In genomic region chrX:105191878-105192277, GRCh38 we compare ENCODE assay signal across 1 cellular context.
TF ChIP-seq lines count a peak whose summit lies in the region.

No MANE protein-coding gene starts in this region.

TF ChIP-seq in K562, 482 proteins besides CTCF, POLR2A, EP300 and RAD21 (continued from another document):
- TF ChIP-seq MITF (IDR thresholded peaks at IDR 0.05), result no peak
- no peak for TF ChIP-seq TRIM24 (IDR thresholded peaks at IDR 0.05)
- TF ChIP-seq, protein P1, sequence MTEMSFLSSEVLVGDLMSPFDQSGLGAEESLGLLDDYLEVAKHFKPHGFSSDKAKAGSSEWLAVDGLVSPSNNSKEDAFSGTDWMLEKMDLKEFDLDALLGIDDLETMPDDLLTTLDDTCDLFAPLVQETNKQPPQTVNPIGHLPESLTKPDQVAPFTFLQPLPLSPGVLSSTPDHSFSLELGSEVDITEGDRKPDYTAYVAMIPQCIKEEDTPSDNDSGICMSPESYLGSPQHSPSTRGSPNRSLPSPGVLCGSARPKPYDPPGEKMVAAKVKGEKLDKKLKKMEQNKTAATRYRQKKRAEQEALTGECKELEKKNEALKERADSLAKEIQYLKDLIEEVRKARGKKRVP (CRISPR knock-in tag; IDR thresholded peaks at IDR 0.05), result no peak
- no peak for TF ChIP-seq THAP7 (CRISPR knock-in tag; IDR thresholded peaks at IDR 0.05)
- no peak for TF ChIP-seq IFI16 (CRISPR knock-in tag; IDR thresholded peaks at IDR 0.05)
- no peak for TF ChIP-seq EP400 (IDR thresholded peaks at IDR 0.05)
- TF ChIP-seq, protein P2, sequence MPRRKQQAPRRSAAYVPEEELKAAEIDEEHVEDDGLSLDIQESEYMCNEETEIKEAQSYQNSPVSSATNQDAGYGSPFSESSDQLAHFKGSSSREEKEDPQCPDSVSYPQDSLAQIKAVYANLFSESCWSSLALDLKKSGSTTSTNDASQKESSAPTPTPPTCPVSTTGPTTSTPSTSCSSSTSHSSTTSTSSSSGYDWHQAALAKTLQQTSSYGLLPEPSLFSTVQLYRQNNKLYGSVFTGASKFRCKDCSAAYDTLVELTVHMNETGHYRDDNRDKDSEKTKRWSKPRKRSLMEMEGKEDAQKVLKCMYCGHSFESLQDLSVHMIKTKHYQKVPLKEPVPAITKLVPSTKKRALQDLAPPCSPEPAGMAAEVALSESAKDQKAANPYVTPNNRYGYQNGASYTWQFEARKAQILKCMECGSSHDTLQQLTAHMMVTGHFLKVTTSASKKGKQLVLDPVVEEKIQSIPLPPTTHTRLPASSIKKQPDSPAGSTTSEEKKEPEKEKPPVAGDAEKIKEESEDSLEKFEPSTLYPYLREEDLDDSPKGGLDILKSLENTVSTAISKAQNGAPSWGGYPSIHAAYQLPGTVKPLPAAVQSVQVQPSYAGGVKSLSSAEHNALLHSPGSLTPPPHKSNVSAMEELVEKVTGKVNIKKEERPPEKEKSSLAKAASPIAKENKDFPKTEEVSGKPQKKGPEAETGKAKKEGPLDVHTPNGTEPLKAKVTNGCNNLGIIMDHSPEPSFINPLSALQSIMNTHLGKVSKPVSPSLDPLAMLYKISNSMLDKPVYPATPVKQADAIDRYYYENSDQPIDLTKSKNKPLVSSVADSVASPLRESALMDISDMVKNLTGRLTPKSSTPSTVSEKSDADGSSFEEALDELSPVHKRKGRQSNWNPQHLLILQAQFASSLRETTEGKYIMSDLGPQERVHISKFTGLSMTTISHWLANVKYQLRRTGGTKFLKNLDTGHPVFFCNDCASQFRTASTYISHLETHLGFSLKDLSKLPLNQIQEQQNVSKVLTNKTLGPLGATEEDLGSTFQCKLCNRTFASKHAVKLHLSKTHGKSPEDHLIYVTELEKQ (CRISPR knock-in tag; IDR thresholded peaks at IDR 0.05), result no peak
- no peak for TF ChIP-seq KDM4B (IDR thresholded peaks at IDR 0.05; ENCODE audit: borderline replicate concordance in 2 of 2, low read depth in 1 of 2)
- no peak for TF ChIP-seq ZZZ3 (IDR thresholded peaks at IDR 0.05)
- TF ChIP-seq ZNF695 (CRISPR knock-in tag; IDR thresholded peaks at IDR 0.05), result no peak
